ENCODE assay signal across 13 cellular contexts in the genomic region with DNA sequence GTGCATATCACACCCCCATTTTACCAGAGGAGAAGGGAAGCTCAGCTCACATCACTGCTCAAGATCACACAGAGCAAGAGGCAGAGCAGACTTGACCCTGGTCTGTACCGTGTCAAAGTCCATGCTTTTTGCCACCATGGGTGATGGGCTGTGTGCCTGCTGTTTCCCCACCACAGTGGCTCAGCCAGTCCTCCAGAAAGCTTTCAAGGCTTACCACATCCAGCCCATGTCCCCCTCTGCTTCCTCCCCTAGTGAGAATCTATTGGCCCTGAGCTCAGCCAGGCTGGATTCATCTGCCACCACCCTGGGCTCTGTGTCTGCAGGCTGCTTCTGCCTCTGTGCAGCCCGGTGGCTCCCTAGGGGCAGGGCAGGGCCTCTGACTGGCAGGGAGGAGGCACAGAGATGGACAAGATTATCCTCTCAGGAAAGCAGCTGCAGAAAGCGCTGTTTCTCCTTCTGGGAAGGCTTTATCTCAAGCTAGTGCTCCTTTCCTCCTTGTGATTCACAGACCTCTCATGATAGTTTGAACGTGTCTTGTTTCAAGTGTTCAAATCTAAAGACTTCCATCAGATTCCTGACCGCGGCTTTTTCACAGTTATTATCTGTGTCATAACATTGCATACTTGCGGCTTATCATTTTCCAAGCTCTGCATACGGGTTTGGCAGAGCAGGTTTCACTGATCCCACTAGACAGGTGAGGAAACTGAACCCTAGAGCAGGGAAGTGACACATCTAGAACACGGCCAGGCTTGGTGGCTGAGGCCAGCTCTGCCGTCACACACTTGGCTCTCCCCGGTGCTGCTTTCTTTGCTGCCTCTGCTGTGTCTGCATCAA. TPM values are rescaled to one million over a fixed set of nuclear protein-coding genes. Genes with fewer than 3 reads are reported as not detected.
DNase-seq lines count a peak whose midpoint lies in the region; ATAC-seq and TF ChIP-seq lines count a peak whose summit lies in the region.
"Had no signal": no experiment of that assay in that cellular context is flagged by ENCODE, and none has a peak within 500 bp of the region (broad histone marks: within the 10 kb centered on the region; RNA-seq: fewer than 3 reads in every experiment).

No MANE protein-coding gene starts in this region.

- intact Hi-C loops in tibial artery (cut with DNase I; ENCODE audit: low total_unique reads) = no loop called here

- no peaks in the 10 kb centered on the region for H3K9me3 Mint-ChIP-seq in central memory CD8-positive, alpha-beta T cell
- H3K9me3 Mint-ChIP-seq: natural killer cell treated with Interleukin-12 subunit alpha and Interleukin-12 subunit beta and Interleukin-15 and Interleukin-18, amount 100 ng/mL, for 72 hours had no signal

- no peaks in the 10 kb centered on the region for H3K36me3 Mint-ChIP-seq in central memory CD8-positive, alpha-beta T cell (ENCODE audit: insufficient read depth)
- H3K36me3 Mint-ChIP-seq: natural killer cell treated with Interleukin-12 subunit alpha and Interleukin-12 subunit beta and Interleukin-15 and Interleukin-18, amount 100 ng/mL, for 72 hours had no signal

- H3K9me3 ChIP-seq in tibial artery = no peaks in the 10 kb centered on the region
- H3K9me3 ChIP-seq: SJSA1 had no signal

- H3K4me1 ChIP-seq in tibial artery = no peaks in the 10 kb centered on the region

- no peak overlapping the region for H3K4me3 Mint-ChIP-seq in central memory CD8-positive, alpha-beta T cell
- H3K4me3 Mint-ChIP-seq: natural killer cell treated with Interleukin-12 subunit alpha and Interleukin-12 subunit beta and Interleukin-15 and Interleukin-18, amount 100 ng/mL, for 72 hours had no signal

- TF ChIP-seq POLR2A in NB4 (IDR thresholded peaks at IDR 0.05; ENCODE audit: extremely low read depth, insufficient read length) = no peak

- no peaks in the 10 kb centered on the region for H3K36me3 ChIP-seq in tibial artery
- H3K36me3 ChIP-seq: SJSA1 had no signal

- TF ChIP-seq CTCF in NB4 (IDR thresholded peaks at IDR 0.05; ENCODE audit: low read depth, low read length) (no peak), tibial artery (IDR thresholded peaks at IDR 0.05) (no peak)

- H3K4me1 Mint-ChIP-seq in central memory CD8-positive, alpha-beta T cell = peaks cover 7% of the 10 kb centered on the region

- DNase-seq in D341Med (ENCODE audit: low spot score) = peak; percentile 70
- peak; percentile 97 for DNase-seq in NB4 (ENCODE audit: low read depth)
- DNase-seq in central memory CD8-positive, alpha-beta T cell (ENCODE audit: low spot score in 2 of 2) = no peak
- peak; percentile 85 for DNase-seq in myocyte (ENCODE audit: low read depth)
- DNase-seq in activated naive CD4-positive, alpha-beta T cell treated with anti-CD3 and anti-CD28 coated beads, Interleukin-2, amount 50 U/mL, for 16 hours = no peak
- DNase-seq in tibial artery = no peak
- DNase-seq: caudate nucleus, GOT3, NCI-H1105 treated with DMSO at 0.1 percent for 48 hours had no signal

- H3K27ac ChIP-seq in tibial artery = no peak overlapping the region
- H3K27ac ChIP-seq: SJSA1 had no signal

- no peaks in the 10 kb centered on the region for H3K27me3 ChIP-seq in tibial artery
- H3K27me3 ChIP-seq: SJSA1 had no signal

- peak overlapping the region; percentile 1 for H3K4me3 ChIP-seq in NB4 (ENCODE audit: low read depth, low read length)
- H3K4me3 ChIP-seq in tibial artery = no peak overlapping the region
- H3K4me3 ChIP-seq: SJSA1 had no signal

- no peak for ATAC-seq in central memory CD8-positive, alpha-beta T cell (replicated peaks; ENCODE audit: extremely low read depth, poor library complexity, severe bottlenecking)
- ATAC-seq in HG02798 (IDR thresholded peaks at IDR 0.05; ENCODE audit: poor library complexity, unreplicated experiment) (no peak), GM18909 (IDR thresholded peaks at IDR 0.05; ENCODE audit: poor library complexity, unreplicated experiment) (no peak)

- no peaks in the 10 kb centered on the region for H3K27me3 Mint-ChIP-seq in central memory CD8-positive, alpha-beta T cell

- peak overlapping the region; percentile 37 for H3K27ac Mint-ChIP-seq in central memory CD8-positive, alpha-beta T cell (ENCODE audit: low read depth)

RNA-seq across cellular contexts. Expression of gene VEGFA, which starts 37.4 kb away (rescaled TPM):
- total RNA-seq in myocyte = 44.1 and 57.0 TPM in 2 replicates
- 163 TPM for polyA plus RNA-seq in myocyte (2012)

Comparison
In these comparisons a context has a peak if more than half of its experiments do, and no peak if none do; other contexts are left out.
1. DNase-seq: peak in D341Med (single experiment), NB4 (single experiment) and myocyte (single experiment); none in central memory CD8-positive, alpha-beta T cell (0 of 2), activated naive CD4-positive, alpha-beta T cell treated with anti-CD3 and anti-CD28 coated beads, Interleukin-2, amount 50 U/mL, for 16 hours (single experiment) and tibial artery (0 of 2).